In the genomic region with DNA sequence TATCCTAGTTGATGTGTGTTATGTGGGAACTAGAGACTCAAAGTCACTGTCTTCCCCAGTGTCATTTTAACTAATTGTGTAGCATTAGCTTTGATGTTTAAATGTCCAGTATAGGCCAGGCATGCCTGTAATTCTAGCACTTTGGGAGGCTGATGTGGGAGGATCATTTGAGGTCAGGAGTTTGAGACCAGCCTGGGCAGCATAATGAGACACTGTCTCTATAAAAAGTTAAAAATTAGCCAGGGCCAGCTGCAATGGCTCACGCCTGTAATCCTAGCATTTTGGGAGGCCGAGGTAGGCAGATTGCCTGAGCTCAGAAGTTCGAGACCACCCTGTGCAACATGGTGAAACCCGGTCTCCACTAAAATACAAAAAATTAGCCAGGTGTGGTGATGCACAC, we compare ENCODE assay signal across 27 cellular contexts.
"Had no signal": no experiment of that assay in that cellular context is flagged by ENCODE, and none has a peak within 500 bp of the region (broad histone marks: within the 10 kb centered on the region; RNA-seq: fewer than 3 reads in every experiment).

No MANE protein-coding gene starts in this region.

- H3K4me1 Mint-ChIP-seq: mesothelial cell of epicardium had no signal

- H3K27ac Mint-ChIP-seq: mesothelial cell of epicardium had no signal

- FAIRE-seq: islet of Langerhans, kidney, pancreas, small intestine had no signal

- H3K4me3 ChIP-seq: left lung, lower lobe of right lung, pancreas, prostate gland, sigmoid colon, spleen, suprapubic skin, tibial nerve, uterus had no signal

- H3K4me1 ChIP-seq: left lung, lower lobe of right lung, pancreas, prostate gland, spleen, uterus had no signal

- H3K27ac ChIP-seq: left lung, lower lobe of right lung, pancreas, prostate gland, sigmoid colon, spleen, suprapubic skin, tibial nerve, uterus had no signal

- H3K4me3 Mint-ChIP-seq: immature natural killer cell; mesothelial cell of epicardium; naive B cell; natural killer cell; stimulated activated effector memory CD8-positive, alpha-beta T cell treated with anti-CD3 and anti-CD28 coated beads, Interleukin-12 subunit alpha, Interleukin-12 subunit beta, amount 100 ng/mL, for 72 hours; stimulated activated naive CD8-positive, alpha-beta T cell treated with anti-CD3 and anti-CD28 coated beads, Interleukin-15, Interleukin-2, amounts not matched to agents 100 ng/mL and 50 ng/mL, for 24 hours had no signal

- H3K27me3 Mint-ChIP-seq: naive B cell; stimulated activated naive CD8-positive, alpha-beta T cell treated with anti-CD3 and anti-CD28 coated beads, Interleukin-15, Interleukin-2, amounts not matched to agents 100 ng/mL and 50 ng/mL, for 24 hours; type B pancreatic cell had no signal

- H3K27me3 ChIP-seq: left lung, pancreas, sigmoid colon, spleen, suprapubic skin, tibial nerve, uterus had no signal

- H3K36me3 Mint-ChIP-seq: natural killer cell had no signal

- H3K9me3 Mint-ChIP-seq: immature natural killer cell; mesothelial cell of epicardium; natural killer cell; stimulated activated effector memory CD8-positive, alpha-beta T cell treated with anti-CD3 and anti-CD28 coated beads, Interleukin-12 subunit alpha, Interleukin-12 subunit beta, amount 100 ng/mL, for 72 hours; stimulated activated naive CD8-positive, alpha-beta T cell treated with anti-CD3 and anti-CD28 coated beads, Interleukin-15, Interleukin-2, amounts not matched to agents 100 ng/mL and 50 ng/mL, for 24 hours; type B pancreatic cell had no signal

- DNase-seq: hippocampal formation; immature natural killer cell; kidney; left colon; left lung; lower lobe of right lung; mammary epithelial cell; naive B cell; natural killer cell; nucleus accumbens; pancreas; retina; right cardiac atrium; sigmoid colon; small intestine; spleen; stimulated activated CD4-positive, alpha-beta T cell treated with anti-CD3 and anti-CD28 coated beads, Interleukin-4, amount 100 ng/mL, for 24 hours; stimulated activated naive CD4-positive, alpha-beta T cell; uterus had no signal

- H3K9me3 ChIP-seq: left lung, lower lobe of right lung, pancreas, prostate gland, sigmoid colon, spleen, suprapubic skin, tibial nerve, uterus had no signal

- H3K36me3 ChIP-seq: prostate gland, uterus had no signal

- ATAC-seq: left colon; left lung; lower lobe of right lung; natural killer cell; pancreas; right cardiac atrium; stimulated activated effector memory CD8-positive, alpha-beta T cell treated with anti-CD3 and anti-CD28 coated beads, Interleukin-12 subunit alpha, Interleukin-12 subunit beta, amount 100 ng/mL, for 72 hours had no signal
